ENCODE assay signal across 26 cellular contexts in genomic region chr3:34868935-34869334, GRCh38.
"Had no signal": no experiment of that assay in that cellular context is flagged by ENCODE, and none has a peak within 500 bp of the region (broad histone marks: within the 10 kb centered on the region; RNA-seq: fewer than 3 reads in every experiment).

No MANE protein-coding gene starts in this region.

- H3K4me3 ChIP-seq: stomach, suprapubic skin, testis, thoracic aorta, thyroid gland, tibial artery, tibial nerve, transverse colon, upper lobe of left lung, upper lobe of right lung, uterus, vagina had no signal

- H3K27me3 ChIP-seq: stomach, suprapubic skin, testis, thyroid gland, tibial artery, tibial nerve, transverse colon, upper lobe of right lung, uterus, vagina had no signal

- FAIRE-seq: urothelium cell line had no signal

- H3K4me1 ChIP-seq: stomach, suprapubic skin, testis, thyroid gland, tibial artery, tibial nerve, transverse colon, upper lobe of left lung, upper lobe of right lung, uterus, vagina had no signal

- DNase-seq: stimulated activated CD4-positive, alpha-beta T cell treated with anti-CD3 and anti-CD28 coated beads, Interleukin-2, amount 100 ng/mL, for 48 hours; stimulated activated CD4-positive, alpha-beta T cell treated with anti-CD3 and anti-CD28 coated beads, Interleukin-4, amount 100 ng/mL, for 1 hour; stimulated activated CD4-positive, alpha-beta T cell treated with anti-CD3 and anti-CD28 coated beads, Interleukin-4, amount 100 ng/mL, for 24 hours; stimulated activated CD4-positive, alpha-beta T cell treated with anti-CD3 and anti-CD28 coated beads, Interleukin-4, amount 100 ng/mL, for 4 hours; stimulated activated CD8-positive, alpha-beta memory T cell treated with anti-CD3 and anti-CD28 coated beads, Interleukin-4, amount 100 ng/mL, for 48 hours; stimulated activated naive B cell treated with anti-CD40 and anti-IgM and Interleukin-4, amounts not matched to agents 10 μg/mL and 1 μg/mL and 100 μg/mL, for 72 hours; stimulated activated naive CD4-positive, alpha-beta T cell; stimulated activated naive CD4-positive, alpha-beta T cell treated with Interleukin-2 at 50 U/mL for 16 hours; stimulated activated naive CD8-positive, alpha-beta T cell treated with anti-CD3 and anti-CD28 coated beads, Interleukin-15, amount 100 ng/mL, for 72 hours; stimulated activated naive CD8-positive, alpha-beta T cell treated with anti-CD3 and anti-CD28 coated beads, Interleukin-15, Interleukin-2, amounts not matched to agents 100 U/mL and 50 U/mL, for 24 hours; stomach; testis; thyroid gland; tibial artery; transverse colon; trophoblast cell; upper lobe of left lung; upper lobe of right lung; uterus had no signal

- ATAC-seq: stimulated activated effector memory CD8-positive, alpha-beta T cell treated with anti-CD3 and anti-CD28 coated beads, Interleukin-12 subunit alpha, Interleukin-12 subunit beta, amount 100 ng/mL, for 72 hours; stimulated activated memory B cell treated with anti-CD40 and anti-IgM and Interleukin-4, amounts not matched to agents 10 μg/mL and 1 μg/mL and 100 μg/mL, for 72 hours; stimulated activated naive B cell treated with anti-CD40 and anti-IgM and Interleukin-4, amounts not matched to agents 10 μg/mL and 1 μg/mL and 100 μg/mL, for 72 hours; stimulated activated naive CD8-positive, alpha-beta T cell treated with anti-CD3 and anti-CD28 coated beads, Interleukin-15, amount 100 ng/mL, for 72 hours; stimulated activated naive CD8-positive, alpha-beta T cell treated with anti-CD3 and anti-CD28 coated beads, Interleukin-15, Interleukin-2, amounts not matched to agents 100 U/mL and 50 U/mL, for 24 hours; upper lobe of right lung had no signal

- H3K36me3 ChIP-seq: stomach, suprapubic skin, thoracic aorta, thyroid gland, tibial artery, tibial nerve, transverse colon, upper lobe of left lung, upper lobe of right lung, uterus, vagina had no signal

- H3K27ac ChIP-seq: stomach, suprapubic skin, testis, thoracic aorta, thyroid gland, tibial artery, tibial nerve, transverse colon, upper lobe of left lung, upper lobe of right lung, uterus, vagina had no signal

- H3K9me3 ChIP-seq: stomach, suprapubic skin, testis, thoracic aorta, thyroid gland, tibial artery, tibial nerve, transverse colon, upper lobe of left lung, upper lobe of right lung, uterus, vagina had no signal
